16 cellular contexts compared by ENCODE assay signal in the genomic region with DNA sequence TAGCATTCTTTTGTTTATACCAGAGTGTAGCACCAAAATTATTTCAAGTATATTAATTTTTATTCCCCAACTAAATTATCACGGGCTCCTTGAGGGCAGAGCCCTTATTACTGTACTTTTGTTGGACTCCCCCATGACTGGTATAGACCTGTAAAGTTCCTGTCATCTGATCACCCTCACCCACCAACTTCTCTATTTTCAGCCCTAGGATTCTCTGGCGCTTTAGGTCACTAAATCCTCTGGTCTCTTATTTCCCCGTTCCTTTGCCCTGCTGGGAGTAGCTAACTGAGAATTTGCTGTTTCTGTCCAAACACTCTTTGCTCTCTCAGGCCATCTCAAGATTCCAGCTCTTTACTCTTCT. TPM values are rescaled to one million over a fixed set of nuclear protein-coding genes. Genes with fewer than 3 reads are reported as not detected.
A peak's percentile ranks its signal among the peaks of the same experiment; 100 is the strongest.
DNase-seq lines count a peak whose midpoint lies in the region; ATAC-seq and TF ChIP-seq lines count a peak whose summit lies in the region.
"Had no signal": no experiment of that assay in that cellular context is flagged by ENCODE, and none has a peak within 500 bp of the region (broad histone marks: within the 10 kb centered on the region; RNA-seq: fewer than 3 reads in every experiment).

No MANE protein-coding gene starts in this region.

- peak; percentile 36 to 42 for ATAC-seq in activated T-cell treated with anti-CD3 and anti-CD28 coated beads, Interleukin-2, amount 50 U/mL, for 72 hours (replicated peaks in 1 of 2)
- ATAC-seq in GM21825 (IDR thresholded peaks at IDR 0.05; ENCODE audit: unreplicated experiment) (peak; percentile 14), HG03432 (IDR thresholded peaks at IDR 0.05; ENCODE audit: unreplicated experiment) (peak; percentile 7)
- peak; percentile 77 for ATAC-seq in stimulated activated memory B cell treated with anti-CD40 and anti-IgM and Interleukin-4, amounts not matched to agents 10 μg/mL and 1 μg/mL and 100 μg/mL, for 72 hours
- ATAC-seq: Panc1 had no signal

- peaks cover 6 to 8% of the 10 kb centered on the region in 2 donors for H3K9me3 Mint-ChIP-seq in activated T-cell treated with anti-CD3 and anti-CD28 coated beads, Interleukin-2, amount 50 U/mL, for 72 hours
- peaks cover 6% of the 10 kb centered on the region for H3K9me3 Mint-ChIP-seq in stimulated activated memory B cell treated with anti-CD40 and anti-IgM and Interleukin-4, amounts not matched to agents 10 μg/mL and 1 μg/mL and 100 μg/mL, for 72 hours

- no peak overlapping the region for H3K4me3 ChIP-seq in coronary artery
- H3K4me3 ChIP-seq: vagina had no signal

- peak overlapping the region; percentile 19 for H3K27ac Mint-ChIP-seq in activated T-cell treated with anti-CD3 and anti-CD28 coated beads, Interleukin-2, amount 50 U/mL, for 72 hours
- peak overlapping the region; percentile 88 for H3K27ac Mint-ChIP-seq in stimulated activated memory B cell treated with anti-CD40 and anti-IgM and Interleukin-4, amounts not matched to agents 10 μg/mL and 1 μg/mL and 100 μg/mL, for 72 hours

- no peak for DNase-seq in activated T-cell treated with anti-CD3 and anti-CD28 coated beads, Interleukin-2, amount 50 U/mL, for 72 hours
- no peak for DNase-seq in activated T-cell treated with anti-CD3 and anti-CD28 coated beads, Interleukin-2, amount 50 U/mL, for 48 hours
- DNase-seq in coronary artery (ENCODE audit: low spot score) (no peak), NCI-H1436 (lab: John Stamatoyannopoulos, UW) (no peak), substantia nigra (lab: John Stamatoyannopoulos, UW) (no peak)
- DNase-seq: activated CD4-positive, CD25-positive, alpha-beta regulatory T cell treated with anti-CD3 and anti-CD28 coated beads, Interleukin-2, amount 50 U/mL, for 72 hours; effector memory CD4-positive, alpha-beta T cell; foreskin fibroblast; MM.1S; NCI-H2227 treated with DMSO at 0.1 percent for 48 hours had no signal

- H3K27ac ChIP-seq in coronary artery (no peak overlapping the region), substantia nigra (ENCODE audit: low read depth, low read length, poor library complexity, severe bottlenecking) (no peak overlapping the region)
- H3K27ac ChIP-seq: vagina had no signal

- peak overlapping the region; percentile 30 to 53 for H3K4me3 Mint-ChIP-seq in activated T-cell treated with anti-CD3 and anti-CD28 coated beads, Interleukin-2, amount 50 U/mL, for 72 hours
- H3K4me3 Mint-ChIP-seq in stimulated activated memory B cell treated with anti-CD40 and anti-IgM and Interleukin-4, amounts not matched to agents 10 μg/mL and 1 μg/mL and 100 μg/mL, for 72 hours = peak overlapping the region; percentile 50

- peaks cover 34% of the 10 kb centered on the region for H3K27me3 Mint-ChIP-seq in activated T-cell treated with anti-CD3 and anti-CD28 coated beads, Interleukin-2, amount 50 U/mL, for 72 hours (ENCODE audit: low read depth)
- no peaks in the 10 kb centered on the region for H3K27me3 Mint-ChIP-seq in stimulated activated memory B cell treated with anti-CD40 and anti-IgM and Interleukin-4, amounts not matched to agents 10 μg/mL and 1 μg/mL and 100 μg/mL, for 72 hours

- peaks cover 27% of the 10 kb centered on the region for H3K4me1 Mint-ChIP-seq in activated T-cell treated with anti-CD3 and anti-CD28 coated beads, Interleukin-2, amount 50 U/mL, for 72 hours (ENCODE audit: low read depth)
- H3K4me1 Mint-ChIP-seq in stimulated activated memory B cell treated with anti-CD40 and anti-IgM and Interleukin-4, amounts not matched to agents 10 μg/mL and 1 μg/mL and 100 μg/mL, for 72 hours = peaks cover 27% of the 10 kb centered on the region

- peaks cover 6 to 11% of the 10 kb centered on the region in 2 donors for H3K36me3 Mint-ChIP-seq in activated T-cell treated with anti-CD3 and anti-CD28 coated beads, Interleukin-2, amount 50 U/mL, for 72 hours (ENCODE audit: insufficient read depth in 2 of 2)
- H3K36me3 Mint-ChIP-seq in stimulated activated memory B cell treated with anti-CD40 and anti-IgM and Interleukin-4, amounts not matched to agents 10 μg/mL and 1 μg/mL and 100 μg/mL, for 72 hours = no peaks in the 10 kb centered on the region

- no peak for TF ChIP-seq CTCF in coronary artery (IDR thresholded peaks at IDR 0.05)

RNA-seq across cellular contexts. Expression of a gene that starts 3.2 kb away (rescaled TPM):
- total RNA-seq in activated T-cell treated with anti-CD3 and anti-CD28 coated beads, Interleukin-2, amount 50 U/mL, for 72 hours = 1 to 10 TPM; 1.8 to 2.3 TPM

RNA-seq across cellular contexts. Expression of a gene that starts 37.6 kb away (rescaled TPM):
- total RNA-seq in activated T-cell treated with anti-CD3 and anti-CD28 coated beads, Interleukin-2, amount 50 U/mL, for 72 hours = not detected
- total RNA-seq: posterior vena cava, vagina had no signal

RNA-seq across cellular contexts. Expression of a gene that starts 57.7 kb away (rescaled TPM):
- not detected for total RNA-seq in activated T-cell treated with anti-CD3 and anti-CD28 coated beads, Interleukin-2, amount 50 U/mL, for 72 hours
- total RNA-seq: posterior vena cava, vagina had no signal

Comparison
In these comparisons a context has a peak if more than half of its experiments do, and no peak if none do; other contexts are left out.
1. ATAC-seq: peak in every context shown above with its lines; median percentile 77 in stimulated activated memory B cell treated with anti-CD40 and anti-IgM and Interleukin-4, amounts not matched to agents 10 μg/mL and 1 μg/mL and 100 μg/mL, for 72 hours; 39 in activated T-cell treated with anti-CD3 and anti-CD28 coated beads, Interleukin-2, amount 50 U/mL, for 72 hours; 14 in GM21825; 7 in HG03432.